In genomic region chr13:20442798-20443381, GRCh38 we compare ENCODE assay signal across 23 cellular contexts.
DNase-seq lines count a peak whose midpoint lies in the region; ATAC-seq and TF ChIP-seq lines count a peak whose summit lies in the region.
"Had no signal": no experiment of that assay in that cellular context is flagged by ENCODE, and none has a peak within 500 bp of the region (broad histone marks: within the 10 kb centered on the region; RNA-seq: fewer than 3 reads in every experiment).

No MANE protein-coding gene starts in this region.

- H3K27me3 ChIP-seq in thyroid gland, result no peaks in the 10 kb centered on the region
- H3K27me3 ChIP-seq: ascending aorta had no signal

- peaks cover 20% of the 10 kb centered on the region for H3K36me3 Mint-ChIP-seq in activated CD4-positive, alpha-beta T cell treated with anti-CD3 and anti-CD28 coated beads, Interleukin-2, amount 10 ng/mL, durations not matched to agents 7 days and 5 days (ENCODE audit: low read depth)

- no peak for TF ChIP-seq POLR2A in thyroid gland (IDR thresholded peaks at IDR 0.05)

- no peaks in the 10 kb centered on the region for H3K36me3 ChIP-seq in thyroid gland
- H3K36me3 ChIP-seq: lower lobe of right lung had no signal

- peaks cover 2% of the 10 kb centered on the region for H3K27me3 Mint-ChIP-seq in activated CD4-positive, alpha-beta T cell treated with anti-CD3 and anti-CD28 coated beads, Interleukin-2, amount 10 ng/mL, durations not matched to agents 7 days and 5 days

- POLR2A ChIA-PET in activated CD4-positive, alpha-beta T cell treated with anti-CD3 and anti-CD28 coated beads, Interleukin-2, amount 10 ng/mL, durations not matched to agents 7 days and 5 days (lab: Charles Lee), result no interaction called here

- no peak overlapping the region for H3K4me3 Mint-ChIP-seq in activated CD4-positive, alpha-beta T cell treated with anti-CD3 and anti-CD28 coated beads, Interleukin-2, amount 10 ng/mL, durations not matched to agents 7 days and 5 days
- H3K4me3 Mint-ChIP-seq: immature natural killer cell had no signal

- H3K9me3 ChIP-seq in thyroid gland, result no peaks in the 10 kb centered on the region

- H3K27ac Mint-ChIP-seq in activated CD4-positive, alpha-beta T cell treated with anti-CD3 and anti-CD28 coated beads, Interleukin-2, amount 10 ng/mL, durations not matched to agents 7 days and 5 days, result peak overlapping the region; percentile 9
- H3K27ac Mint-ChIP-seq: activated naive CD4-positive, alpha-beta T cell treated with anti-CD3 and anti-CD28 coated beads, Interleukin-2, amount 50 U/mL, for 72 hours; activated T-cell treated with anti-CD3 and anti-CD28 coated beads, Interleukin-2, amount 50 U/mL, for 72 hours; immature natural killer cell had no signal

- no peak for DNase-seq in activated CD4-positive, alpha-beta T cell treated with anti-CD3 and anti-CD28 coated beads, Interleukin-2, amount 10 ng/mL, durations not matched to agents 7 days and 5 days
- no peak for DNase-seq in activated CD4-positive, alpha-beta T cell treated with anti-CD3 and anti-CD28 coated beads for 4 hours
- DNase-seq in caudate nucleus (lab: John Stamatoyannopoulos, UW), result no peak
- peak; percentile 84 to 89 for DNase-seq in left colon
- peak; percentile 28 to 33 for DNase-seq in thyroid gland
- DNase-seq in NCI-H2081 treated with DMSO at 0.1 percent for 48 hours (lab: John Stamatoyannopoulos, UW), result no peak
- DNase-seq in DMS53 (lab: John Stamatoyannopoulos, UW), result no peak
- DNase-seq: activated CD4-positive, CD25-positive, alpha-beta regulatory T cell; activated CD8-positive, alpha-beta memory T cell treated with anti-CD3 and anti-CD28 coated beads for 24 hours; activated T-cell treated with anti-CD3 and anti-CD28 coated beads, Interleukin-2, amount 50 U/mL, for 72 hours; GM23248; immature natural killer cell; lower lobe of right lung; NCI-H2227 treated with DMSO at 0.1 percent for 48 hours; NK-92 treated with Interleukin-12 subunit alpha and Interleukin-12 subunit beta, amount 100 ng/mL, for 24 hours; right cardiac atrium; stimulated activated CD8-positive, alpha-beta memory T cell treated with anti-CD3 and anti-CD28 coated beads, Interleukin-4, amount 100 ng/mL, for 48 hours; T1000 had no signal

- peaks cover 19% of the 10 kb centered on the region for H3K9me3 Mint-ChIP-seq in activated CD4-positive, alpha-beta T cell treated with anti-CD3 and anti-CD28 coated beads, Interleukin-2, amount 10 ng/mL, durations not matched to agents 7 days and 5 days

- WGBS in thyroid gland, 2 donors, result 60 to 69% methylated on average over 2 of the region's 2 CpGs

- CTCF ChIA-PET in activated CD4-positive, alpha-beta T cell treated with anti-CD3 and anti-CD28 coated beads, Interleukin-2, amount 10 ng/mL, durations not matched to agents 7 days and 5 days (lab: Charles Lee), result no interaction called here

- ATAC-seq in left colon (peak; percentile 90), GM19351 (IDR thresholded peaks at IDR 0.05; ENCODE audit: unreplicated experiment) (no peak)
- ATAC-seq: A549; activated naive CD4-positive, alpha-beta T cell treated with anti-CD3 and anti-CD28 coated beads, Interleukin-2, amount 50 U/mL, for 72 hours; activated T-cell treated with anti-CD3 and anti-CD28 coated beads, Interleukin-2, amount 50 U/mL, for 72 hours; lower lobe of right lung; right cardiac atrium; SK-N-SH treated with all-trans-retinoic acid at 6 μM for 48 hours had no signal

- H3K4me3 ChIP-seq in thyroid gland (replicated peaks in 1 of 3), result no peak overlapping the region
- H3K4me3 ChIP-seq: A549, ascending aorta, GM23248, lower lobe of right lung had no signal

- no peak for TF ChIP-seq CTCF in thyroid gland (IDR thresholded peaks at IDR 0.05)

- no peaks in the 10 kb centered on the region for H3K4me1 ChIP-seq in thyroid gland
- H3K4me1 ChIP-seq: A549, ascending aorta, lower lobe of right lung had no signal

- H3K4me1 Mint-ChIP-seq in activated CD4-positive, alpha-beta T cell treated with anti-CD3 and anti-CD28 coated beads, Interleukin-2, amount 10 ng/mL, durations not matched to agents 7 days and 5 days, result peaks cover 3% of the 10 kb centered on the region
- H3K4me1 Mint-ChIP-seq: immature natural killer cell had no signal

- H3K27ac ChIP-seq in caudate nucleus (ENCODE audit: low read depth, low read length) (peak overlapping the region; percentile 63), thyroid gland (no peak overlapping the region)
- H3K27ac ChIP-seq: A549, ascending aorta, GM23248, lower lobe of right lung had no signal

- intact Hi-C loops in left colon (cut with DNase I, micrococcal nuclease) (no loop called here), thyroid gland (cut with DNase I) (no loop called here)

Comparison
In these comparisons a context has a peak if more than half of its experiments do, and no peak if none do; other contexts are left out.
1. DNase-seq: peak in left colon (2 of 2) and thyroid gland (2 of 2); none in activated CD4-positive, alpha-beta T cell treated with anti-CD3 and anti-CD28 coated beads, Interleukin-2, amount 10 ng/mL, durations not matched to agents 7 days and 5 days (single experiment), activated CD4-positive, alpha-beta T cell treated with anti-CD3 and anti-CD28 coated beads for 4 hours (0 of 2), caudate nucleus (0 of 61), NCI-H2081 treated with DMSO at 0.1 percent for 48 hours (single experiment) and DMS53 (single experiment).